1 cellular context compared by ENCODE assay signal in genomic region chr15:63503739-63504246, GRCh38.
TF ChIP-seq lines count a peak whose summit lies in the region.

No MANE protein-coding gene starts in this region.

TF ChIP-seq in GM12878, 131 proteins besides CTCF, POLR2A, EP300 and RAD21 (continued from another document):
- TF ChIP-seq USF1 (IDR thresholded peaks at IDR 0.05; ENCODE audit: borderline replicate concordance, extremely low read length, insufficient read depth, low read depth, low read length) (peak; percentile 72), JUNB (IDR thresholded peaks at IDR 0.05) (peak; percentile 29), MYC (IDR thresholded peaks at IDR 0.05; ENCODE audit: insufficient read depth, insufficient read length, insufficient replicate concordance, low read length, severe bottlenecking) (peak; percentile 83), MAX (IDR thresholded peaks at IDR 0.05; ENCODE audit: low read depth, low read length) (peak; percentile 81), NFXL1 (IDR thresholded peaks at IDR 0.05; ENCODE audit: borderline replicate concordance) (no peak), BCLAF1 (IDR thresholded peaks at IDR 0.05) (no peak), ZZZ3 (IDR thresholded peaks at IDR 0.05; ENCODE audit: control insufficient read depth, insufficient read length, low read depth) (no peak), RAD51 (IDR thresholded peaks at IDR 0.05) (peak; percentile 42; the same call in 1 of the 2 replicates), EED (IDR thresholded peaks at IDR 0.05; ENCODE audit: low read depth) (no peak), IKZF2 (IDR thresholded peaks at IDR 0.05) (peak in 1 of 2 experiments; percentile 9; a peak in 1 of 4 replicates), ATF3 (IDR thresholded peaks at IDR 0.05; ENCODE audit: borderline replicate concordance, extremely low read depth, low read depth, low read length) (no peak), ZSCAN29 (IDR thresholded peaks at IDR 0.05) (no peak), POLR2AphosphoS5 (IDR thresholded peaks at IDR 0.05; ENCODE audit: low read length) (peak; percentile 93), IKZF1 (conservative IDR thresholded peaks at IDR 0.05) (0 out of 2 replicates have a peak, but pooled peaks have one; percentile 61), FOS (IDR thresholded peaks at IDR 0.05; ENCODE audit: borderline replicate concordance, extremely low read depth, insufficient read length) (no peak), ELK1 (IDR thresholded peaks at IDR 0.05; ENCODE audit: low read depth, low read length) (no peak), CREM (IDR thresholded peaks at IDR 0.05; ENCODE audit: low read depth) (peak; percentile 46), E4F1 (IDR thresholded peaks at IDR 0.05; ENCODE audit: borderline replicate concordance, partially characterized antibody) (no peak), ZNF207 (IDR thresholded peaks at IDR 0.05; ENCODE audit: borderline replicate concordance) (0 out of 2 replicates have a peak, but pooled peaks have one; percentile 37), SIX5 (IDR thresholded peaks at IDR 0.05; ENCODE audit: low read depth, low read length, severe bottlenecking) (no peak), BHLHE40 (IDR thresholded peaks at IDR 0.05; ENCODE audit: borderline replicate concordance in 1 of 2, low read depth in 2 of 2, low read length in 1 of 2) (peak in 1 of 2 experiments; percentile 70; a peak in 2 of 4 replicates), CBFB (IDR thresholded peaks at IDR 0.05; ENCODE audit: low read depth) (no peak; the same call in 1 of the 2 replicates), BRCA1 (IDR thresholded peaks at IDR 0.05; ENCODE audit: low read depth, low read length) (no peak)
